25 cellular contexts compared by ENCODE assay signal in genomic region chr2:42446503-42447271, GRCh38. TPM values are rescaled to one million over a fixed set of nuclear protein-coding genes. Genes with fewer than 3 reads are reported as not detected.
DNase-seq lines count a peak whose midpoint lies in the region; ATAC-seq and TF ChIP-seq lines count a peak whose summit lies in the region.
"Had no signal": no experiment of that assay in that cellular context is flagged by ENCODE, and none has a peak within 500 bp of the region (broad histone marks: within the 10 kb centered on the region; RNA-seq: fewer than 3 reads in every experiment).

No MANE protein-coding gene starts in this region.

- peaks cover 11% of the 10 kb centered on the region for H3K27me3 ChIP-seq in adipocyte (replicated peaks; ENCODE audit: control insufficient read depth, insufficient read depth, low read length)
- no peaks in the 10 kb centered on the region for H3K27me3 ChIP-seq in upper lobe of left lung
- no peaks in the 10 kb centered on the region for H3K27me3 ChIP-seq in trophoblast cell (ENCODE audit: insufficient read depth, low read length)
- H3K27me3 ChIP-seq: ovary, testis had no signal

- no peak overlapping the region for H4K8ac ChIP-seq in trophoblast cell (ENCODE audit: low read depth, low read length)

- H3K27ac Mint-ChIP-seq in endothelial cell (ENCODE audit: unreplicated experiment): no peak overlapping the region
- H3K27ac Mint-ChIP-seq: activated T-helper 1 cell treated with anti-CD3 and anti-CD28 coated beads, Interleukin-12 subunit alpha, Interleukin-12 subunit beta, Interleukin-2, Interleukin-4 antibody, amounts not matched to agents 30 ng/mL and 10 ng/mL and 1 ng/mL, durations not matched to agents 14 hours and 24 hours and 36 hours; CD14-positive monocyte; HFFc6; nephron progenitor cell had no signal

- no peak overlapping the region for H4K12ac ChIP-seq in trophoblast cell (ENCODE audit: low read depth, low read length)

- POLR2A ChIA-PET in HEK293 (lab: Yijun Ruan, JAX): interaction anchor here (0.5 kb wide), 1 partner anchor 213 kb away, joined by 3 read pairs; no protein-coding TSS in a partner anchor

- CTCF ChIA-PET in HEK293 (lab: Yijun Ruan, JAX): interaction anchor here (1.1 kb wide), 1 partner anchor 353 kb away, joined by 3 read pairs; no protein-coding TSS in a partner anchor

- peaks cover 2% of the 10 kb centered on the region; the same call in 1 of the 2 replicates for H3K4me1 ChIP-seq in HEK293 (ENCODE audit: control insufficient read depth, insufficient read depth, low read length)
- H3K4me1 ChIP-seq in adipocyte (ENCODE audit: control insufficient read depth, insufficient read depth, low read length): no peaks in the 10 kb centered on the region
- H3K4me1 ChIP-seq in upper lobe of left lung: peaks cover 0 to 7% (median 2%) of the 10 kb centered on the region in 4 donors
- H3K4me1 ChIP-seq in trophoblast cell (ENCODE audit: control insufficient read depth in 1 of 2, insufficient read depth in 2 of 2, low read length in 2 of 2): no peaks in the 10 kb centered on the region

- no peaks in the 10 kb centered on the region for H3K9me3 ChIP-seq in HEK293 (ENCODE audit: control insufficient read depth, insufficient read depth, low read depth, low read length)
- no peaks in the 10 kb centered on the region for H3K9me3 ChIP-seq in adipocyte (ENCODE audit: control insufficient read depth, low read length)
- H3K9me3 ChIP-seq in upper lobe of left lung: no peaks in the 10 kb centered on the region
- no peaks in the 10 kb centered on the region for H3K9me3 ChIP-seq in trophoblast cell (ENCODE audit: insufficient read depth, low read depth, low read length)
- H3K9me3 ChIP-seq: heart left ventricle, ovary, testis had no signal

- H3K79me1 ChIP-seq in trophoblast cell (ENCODE audit: low read length): no peaks in the 10 kb centered on the region

- no peak overlapping the region for H3K23ac ChIP-seq in trophoblast cell (ENCODE audit: low read length)

- H3K27ac ChIP-seq in HEK293 (ENCODE audit: extremely low read depth, low read depth, low read length): no peak overlapping the region
- peak overlapping the region; percentile 64 to 69 (median 66) for H3K27ac ChIP-seq in upper lobe of left lung
- H3K27ac ChIP-seq in trophoblast cell (ENCODE audit: low read depth, low read length): no peak overlapping the region
- H3K27ac ChIP-seq: heart left ventricle, ovary, testis had no signal

- H2BK120ac ChIP-seq in trophoblast cell (ENCODE audit: insufficient read depth, low read length, poor library complexity): no peak overlapping the region

- peak; percentile 65 to 85 for ATAC-seq in upper lobe of left lung (ENCODE audit: low FRiP score in 2 of 2)
- ATAC-seq: heart left ventricle, left lobe of liver, right cardiac atrium had no signal

- H3K36me3 Mint-ChIP-seq in endothelial cell (ENCODE audit: low read depth, unreplicated experiment): no peaks in the 10 kb centered on the region
- H3K36me3 Mint-ChIP-seq: CD14-positive monocyte had no signal

- H3K4ac ChIP-seq in trophoblast cell (ENCODE audit: low read depth, low read length): no peak overlapping the region

- H3K4me3 Mint-ChIP-seq in endothelial cell (ENCODE audit: unreplicated experiment): no peak overlapping the region
- H3K4me3 Mint-ChIP-seq: activated T-helper 1 cell treated with anti-CD3 and anti-CD28 coated beads, Interleukin-12 subunit alpha, Interleukin-12 subunit beta, Interleukin-2, Interleukin-4 antibody, amounts not matched to agents 30 ng/mL and 10 ng/mL and 1 ng/mL, durations not matched to agents 14 hours and 24 hours and 36 hours; CD14-positive monocyte; HFFc6; nephron progenitor cell had no signal

- no peaks in the 10 kb centered on the region for H3K9me3 Mint-ChIP-seq in endothelial cell (ENCODE audit: unreplicated experiment)
- H3K9me3 Mint-ChIP-seq: activated T-helper 1 cell treated with anti-CD3 and anti-CD28 coated beads, Interleukin-12 subunit alpha, Interleukin-12 subunit beta, Interleukin-2, Interleukin-4 antibody, amounts not matched to agents 30 ng/mL and 10 ng/mL and 1 ng/mL, durations not matched to agents 14 hours and 24 hours and 36 hours; HFFc6; nephron progenitor cell had no signal

- H3K4me3 ChIP-seq in HEK293 (ENCODE audit: low read depth, low read length): no peak overlapping the region
- H3K4me3 ChIP-seq in adipocyte (ENCODE audit: low read length): no peak overlapping the region
- H3K4me3 ChIP-seq in upper lobe of left lung: peak overlapping the region in 1 of 4 donors; percentile 23
- H3K4me3 ChIP-seq in trophoblast cell (ENCODE audit: low read depth, low read length): no peak overlapping the region
- H3K4me3 ChIP-seq: heart left ventricle, ovary, testis had no signal

- no peaks in the 10 kb centered on the region for H3K4me1 Mint-ChIP-seq in endothelial cell (ENCODE audit: unreplicated experiment)
- H3K4me1 Mint-ChIP-seq: CD14-positive monocyte, nephron progenitor cell had no signal

- H2AK5ac ChIP-seq in trophoblast cell (ENCODE audit: low read length): no peak overlapping the region

- H3K9ac ChIP-seq in adipocyte (ENCODE audit: low read length) (no peak overlapping the region), trophoblast cell (ENCODE audit: low read length) (no peak overlapping the region)

- DNase-seq in adipocyte (ENCODE audit: low read depth) (peak; percentile 9), kidney glomerular epithelial cell (lab: John Stamatoyannopoulos, UW) (peak; percentile 64), upper lobe of left lung (no peak), trophoblast cell (no peak), endothelial cell (ENCODE audit: low spot score) (no peak), T-helper 2 cell (no peak)
- DNase-seq: activated naive CD4-positive, alpha-beta T cell treated with anti-CD3 and anti-CD28 coated beads, Interleukin-2, amount 50 U/mL, for 16 hours; EL; foreskin fibroblast; heart left ventricle; HFFc6; MM.1S; NCI-H2171 treated with DMSO at 0.1 percent for 48 hours; nephron progenitor cell; ovary; right cardiac atrium; RPMI8226; stimulated activated CD4-positive, alpha-beta T cell treated with anti-CD3 and anti-CD28 coated beads, Interleukin-4, amount 100 ng/mL, for 1 hour; stimulated activated naive CD4-positive, alpha-beta T cell; testis had no signal

- no peak overlapping the region for H4K91ac ChIP-seq in trophoblast cell (ENCODE audit: low read depth, low read length)

- H2BK12ac ChIP-seq in trophoblast cell (ENCODE audit: low read length): no peak overlapping the region

- H2BK5ac ChIP-seq in trophoblast cell (ENCODE audit: low read depth, low read length, poor library complexity): no peak overlapping the region

- H3K18ac ChIP-seq in trophoblast cell (ENCODE audit: low read length): no peak overlapping the region

- no peaks in the 10 kb centered on the region for H3K36me3 ChIP-seq in HEK293 (ENCODE audit: control insufficient read depth in 2 of 2, insufficient read depth in 1 of 2, low read length in 2 of 2)
- no peaks in the 10 kb centered on the region for H3K36me3 ChIP-seq in adipocyte (ENCODE audit: control insufficient read depth, insufficient read depth, low read length, severe bottlenecking)
- H3K36me3 ChIP-seq in upper lobe of left lung: no peaks in the 10 kb centered on the region
- no peaks in the 10 kb centered on the region for H3K36me3 ChIP-seq in trophoblast cell (ENCODE audit: control insufficient read depth in 1 of 2, insufficient read depth in 2 of 2, low read length in 2 of 2)
- H3K36me3 ChIP-seq: heart left ventricle, ovary had no signal

- no peak overlapping the region for H3K14ac ChIP-seq in trophoblast cell (ENCODE audit: low read length)

- no peak overlapping the region for H3K4me2 ChIP-seq in trophoblast cell (ENCODE audit: low read length)

- TF ChIP-seq CTCF in HEK293 (tag by site-specific recombination; IDR thresholded peaks at IDR 0.05) (no peak), upper lobe of left lung (IDR thresholded peaks at IDR 0.05) (no peak), endothelial cell (IDR thresholded peaks at IDR 0.05; ENCODE audit: unreplicated experiment) (no peak)

- TF ChIP-seq EP300 in upper lobe of left lung (IDR thresholded peaks at IDR 0.05): peak in 1 of 4 donors; percentile 8

- H3K79me2 ChIP-seq in trophoblast cell (ENCODE audit: control insufficient read depth, insufficient read depth, low read length, poor library complexity): no peaks in the 10 kb centered on the region

- no peak overlapping the region for H2AFZ ChIP-seq in trophoblast cell (ENCODE audit: insufficient read depth, low read length, poor library complexity)

- TF ChIP-seq POLR2A in upper lobe of left lung (IDR thresholded peaks at IDR 0.05): no peak

- no peaks in the 10 kb centered on the region for H3K27me3 Mint-ChIP-seq in endothelial cell (ENCODE audit: unreplicated experiment)

TF ChIP-seq in HEK293, 187 proteins besides CTCF, POLR2A, EP300 and RAD21 (continues in another document):
- TF ChIP-seq ZNF184 (tag by site-specific recombination; IDR thresholded peaks at IDR 0.05): no peak
- peak; percentile 73 for TF ChIP-seq ZFHX2 (tag by site-specific recombination; conservative IDR thresholded peaks at IDR 0.05)
- no peak for TF ChIP-seq ZNF600 (tag by site-specific recombination; IDR thresholded peaks at IDR 0.05)
- no peak for TF ChIP-seq ZSCAN5A (tag by site-specific recombination; IDR thresholded peaks at IDR 0.05)
- peak; percentile 46; the same call in 1 of the 2 replicates for TF ChIP-seq EGR2 (tag by site-specific recombination; IDR thresholded peaks at IDR 0.05; ENCODE audit: low read depth)

RNA-seq across cellular contexts. Expression of gene KCNG3, which starts 47.1 kb away (rescaled TPM):
- total RNA-seq in upper lobe of left lung (10 to 100 TPM in 1 of 6 donors, 1 to 10 TPM in 4, under 1 TPM in 1; 0.91 to 10.3 (median 3.8) TPM), endothelial cell (ENCODE audit: unreplicated experiment) (0.13 TPM)
- 0.07 and 0.08 TPM in 2 replicates for polyA plus RNA-seq in trophoblast cell (2013)
- total RNA-seq: heart left ventricle; HFFc6; left lobe of liver; right cardiac atrium; T-helper 2 cell treated with Interferon-gamma antibody and Interleukin-4, amounts not matched to agents 100 ng/mL and 5 ng/mL, for 36 hours had no signal
- polyA plus RNA-seq: CD14-positive monocyte, heart left ventricle, right cardiac atrium had no signal

Comparison
In these comparisons a context has a peak if more than half of its experiments do, and no peak if none do; other contexts are left out.
1. H3K27ac ChIP-seq: peak in upper lobe of left lung (4 of 4); none in HEK293 (single experiment) and trophoblast cell (single experiment).
2. DNase-seq: peak in adipocyte (single experiment) and kidney glomerular epithelial cell (single experiment); none in upper lobe of left lung (0 of 2), trophoblast cell (0 of 2), endothelial cell (single experiment) and T-helper 2 cell (0 of 5).